Comparison of ENCODE assay signal across 18 cellular contexts in genomic region chr7:134480202-134480601, GRCh38. TPM values are rescaled to one million over a fixed set of nuclear protein-coding genes. Genes with fewer than 3 reads are reported as not detected.
"Had no signal": no experiment of that assay in that cellular context is flagged by ENCODE, and none has a peak within 500 bp of the region (broad histone marks: within the 10 kb centered on the region; RNA-seq: fewer than 3 reads in every experiment).

No MANE protein-coding gene starts in this region.

- H3K36me3 Mint-ChIP-seq: natural killer cell treated with Interleukin-12 subunit alpha and Interleukin-12 subunit beta and Interleukin-15 and Interleukin-18, amount 100 ng/mL, for 72 hours had no signal

- H3K9me3 Mint-ChIP-seq: activated CD4-positive, alpha-beta T cell treated with anti-CD3 and anti-CD28 coated beads, Interleukin-2, amount 10 ng/mL, durations not matched to agents 7 days and 5 days; activated T-helper 17 cell treated with anti-CD3 and anti-CD28 coated beads, Interleukin-2, amount 50 U/mL, for 72 hours; natural killer cell treated with Interleukin-12 subunit alpha and Interleukin-12 subunit beta and Interleukin-15 and Interleukin-18, amount 100 ng/mL, for 72 hours had no signal

- H3K9me3 ChIP-seq: gastrocnemius medialis, tibial nerve, vagina had no signal

- ATAC-seq: activated T-helper 17 cell treated with anti-CD3 and anti-CD28 coated beads, Interleukin-2, amount 50 U/mL, for 72 hours; natural killer cell treated with Interleukin-12 subunit alpha and Interleukin-12 subunit beta and Interleukin-15 and Interleukin-18, amount 100 ng/mL, for 72 hours had no signal

- FAIRE-seq: islet of Langerhans had no signal

- H3K27ac Mint-ChIP-seq: activated CD4-positive, alpha-beta T cell treated with anti-CD3 and anti-CD28 coated beads, Interleukin-2, amount 10 ng/mL, durations not matched to agents 7 days and 5 days; activated T-helper 17 cell treated with anti-CD3 and anti-CD28 coated beads, Interleukin-2, amount 50 U/mL, for 72 hours; natural killer cell treated with Interleukin-12 subunit alpha and Interleukin-12 subunit beta and Interleukin-15 and Interleukin-18, amount 100 ng/mL, for 72 hours had no signal

- H3K4me1 ChIP-seq: vagina had no signal

- H3K36me3 ChIP-seq: gastrocnemius medialis, heart left ventricle, tibial nerve, vagina had no signal

- H3K4me1 Mint-ChIP-seq: activated CD4-positive, alpha-beta T cell treated with anti-CD3 and anti-CD28 coated beads, Interleukin-2, amount 10 ng/mL, durations not matched to agents 7 days and 5 days; activated T-helper 17 cell treated with anti-CD3 and anti-CD28 coated beads, Interleukin-2, amount 50 U/mL, for 72 hours had no signal

- H3K27me3 ChIP-seq: gastrocnemius medialis, heart left ventricle, tibial nerve, vagina had no signal

- H3K4me3 Mint-ChIP-seq: activated CD4-positive, alpha-beta T cell treated with anti-CD3 and anti-CD28 coated beads, Interleukin-2, amount 10 ng/mL, durations not matched to agents 7 days and 5 days; activated T-helper 17 cell treated with anti-CD3 and anti-CD28 coated beads, Interleukin-2, amount 50 U/mL, for 72 hours; natural killer cell treated with Interleukin-12 subunit alpha and Interleukin-12 subunit beta and Interleukin-15 and Interleukin-18, amount 100 ng/mL, for 72 hours had no signal

- DNase-seq: activated CD4-positive, alpha-beta T cell treated with anti-CD3 and anti-CD28 coated beads, Interleukin-2, amount 10 ng/mL, durations not matched to agents 7 days and 5 days; activated naive CD4-positive, alpha-beta T cell treated with Interleukin-2 at 50 U/mL for 16 hours; aorta; gastrocnemius medialis; heart left ventricle; nucleus accumbens; stimulated activated CD4-positive, alpha-beta T cell treated with anti-CD3 and anti-CD28 coated beads, Interleukin-4, amount 100 ng/mL, for 24 hours; stimulated activated naive CD4-positive, alpha-beta T cell; T-helper 9 cell had no signal

- H3K27ac ChIP-seq: gastrocnemius medialis, heart left ventricle, skin epidermis, vagina had no signal

- H3K4me3 ChIP-seq: gastrocnemius medialis, heart left ventricle, skin epidermis, tibial nerve, vagina had no signal

RNA-seq across cellular contexts. Expression of gene AKR1B10, which starts 47.2 kb away (rescaled TPM):
- total RNA-seq: activated CD4-positive, alpha-beta T cell treated with anti-CD3 and anti-CD28 coated beads, Interleukin-2, amount 10 ng/mL, durations not matched to agents 7 days and 5 days; activated CD8-positive, alpha-beta memory T cell treated with anti-CD3 and anti-CD28 coated beads for 36 hours; activated T-helper 17 cell treated with anti-CD3 and anti-CD28 coated beads, Interleukin-2, amount 50 U/mL, for 72 hours; epithelial cell of proximal tubule; lung microvascular endothelial cell; natural killer cell treated with Interleukin-12 subunit alpha and Interleukin-12 subunit beta and Interleukin-15 and Interleukin-18, amount 100 ng/mL, for 72 hours had no signal
